In the genomic region with DNA sequence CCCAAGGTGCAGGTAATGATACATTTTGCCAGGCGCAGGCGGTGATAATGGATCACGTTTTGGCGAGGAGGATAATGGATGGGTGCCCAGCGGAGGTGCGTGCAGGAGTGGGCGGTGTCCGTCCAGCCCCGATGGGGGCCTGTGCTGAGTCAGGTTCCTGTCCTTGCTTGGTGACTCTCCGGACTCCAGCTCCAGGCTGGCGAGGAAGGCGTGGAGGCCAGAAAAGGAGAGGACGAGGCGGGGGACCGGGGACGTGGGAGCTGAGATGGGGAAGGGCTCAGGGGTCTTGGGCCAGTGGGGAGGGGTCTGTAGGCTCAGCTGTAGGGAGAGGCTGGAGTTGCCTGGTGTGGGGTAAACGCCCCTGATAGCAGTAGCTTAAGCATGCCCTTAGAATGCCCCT, we compare ENCODE assay signal across 6 cellular contexts.
"Had no signal": no experiment of that assay in that cellular context is flagged by ENCODE, and none has a peak within 500 bp of the region (broad histone marks: within the 10 kb centered on the region; RNA-seq: fewer than 3 reads in every experiment).

No MANE protein-coding gene starts in this region.

- H3K36me3 Mint-ChIP-seq: IgD-negative memory B cell had no signal

- H3K27ac ChIP-seq: HL-60 had no signal

- ATAC-seq: HepG2, K562 had no signal

- H3K27ac Mint-ChIP-seq: IgD-negative memory B cell had no signal

- DNase-seq: IMR-90, KBM-7 had no signal

- H3K4me3 Mint-ChIP-seq: IgD-negative memory B cell had no signal

- H3K4me3 ChIP-seq: K562 had no signal

- H3K4me1 Mint-ChIP-seq: IgD-negative memory B cell had no signal
